ENCODE assay signal across 12 cellular contexts in the genomic region with DNA sequence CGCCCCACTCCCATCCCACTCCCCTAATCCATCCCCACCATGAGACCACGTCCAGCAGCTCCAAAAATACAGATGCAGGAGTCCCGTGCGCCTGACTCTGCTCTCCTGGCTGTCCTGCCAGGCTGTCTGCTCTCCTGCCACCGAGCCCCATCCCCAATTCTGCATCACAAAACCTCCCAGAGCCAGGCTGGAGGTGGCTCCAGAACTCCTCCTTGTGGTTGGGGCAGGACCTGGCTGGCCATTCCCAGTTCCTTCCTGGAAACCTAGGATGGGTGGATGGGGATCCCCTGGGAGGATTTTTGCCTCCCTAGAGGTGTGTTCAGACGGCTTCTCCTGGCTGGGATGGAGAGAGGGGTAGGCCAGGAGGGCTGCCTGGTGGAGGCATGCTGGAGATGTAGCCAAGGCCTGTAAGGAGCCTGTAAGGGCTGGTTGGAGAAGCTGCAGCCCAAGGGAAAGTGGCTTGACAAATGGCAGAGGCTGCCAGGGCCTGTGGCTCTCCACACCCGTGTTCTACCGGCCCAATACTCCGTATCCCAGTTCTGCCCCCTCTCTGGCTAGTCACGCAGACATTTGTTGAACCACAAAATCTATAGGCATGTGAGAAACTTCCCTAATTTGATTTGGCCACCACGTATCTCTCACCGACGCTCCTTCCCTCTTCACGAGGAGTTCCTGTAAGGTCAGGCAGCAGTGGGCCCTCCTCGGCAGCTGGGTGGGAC.
DNase-seq lines count a peak whose midpoint lies in the region; ATAC-seq and TF ChIP-seq lines count a peak whose summit lies in the region.
"Had no signal": no experiment of that assay in that cellular context is flagged by ENCODE, and none has a peak within 500 bp of the region (broad histone marks: within the 10 kb centered on the region; RNA-seq: fewer than 3 reads in every experiment).

No MANE protein-coding gene starts in this region.

- H3K9me3 ChIP-seq in liver (ENCODE audit: control insufficient read depth in 4 of 4, low read length in 3 of 4) = no peaks in the 10 kb centered on the region
- H3K9me3 ChIP-seq: HAP-1 had no signal

- no peak overlapping the region for H3K9ac ChIP-seq in liver (ENCODE audit: low read depth in 1 of 2, low read length in 2 of 2)

- no peak for ATAC-seq in HG03469 (IDR thresholded peaks at IDR 0.05; ENCODE audit: unreplicated experiment)
- no peak for ATAC-seq in GM21526 (IDR thresholded peaks at IDR 0.05; ENCODE audit: low FRiP score, unreplicated experiment)

- no peak overlapping the region for H3K27ac ChIP-seq in liver (ENCODE audit: low read depth in 1 of 2, low read length in 2 of 2)
- H3K27ac ChIP-seq: SK-N-MC had no signal

- in situ Hi-C loops in astrocyte of the spinal cord (cut with HindIII; ENCODE audit: low sequenced_read_pairs) = no loop called here

- DNase-seq in D341Med (ENCODE audit: low spot score) = peak; percentile 88
- no peak for DNase-seq in astrocyte of the spinal cord (ENCODE audit: low read depth, low spot score)
- DNase-seq in stimulated activated CD4-positive, alpha-beta T cell treated with anti-CD3 and anti-CD28 coated beads, Interleukin-2, amount 100 ng/mL, for 48 hours = no peak
- no peak for DNase-seq in NCI-H1436 treated with DMSO at 0.1 percent for 48 hours (lab: John Stamatoyannopoulos, UW)
- DNase-seq: NCI-H2171, small intestine had no signal

- H3K36me3 ChIP-seq in liver (ENCODE audit: control insufficient read depth in 4 of 4, insufficient read depth in 3 of 4, low read depth in 1 of 4, low read length in 3 of 4) = no peaks in the 10 kb centered on the region
- H3K36me3 ChIP-seq: HAP-1 had no signal

- H3K4me3 ChIP-seq in astrocyte of the spinal cord (ENCODE audit: low read depth, low read length) (no peak overlapping the region), liver (ENCODE audit: low read depth in 1 of 3, low read length in 3 of 3) (no peak overlapping the region)
- H3K4me3 ChIP-seq: HAP-1, SK-N-MC had no signal

- peaks cover 0 to 3% (median 0%) of the 10 kb centered on the region in 4 donors for H3K27me3 ChIP-seq in liver (ENCODE audit: control insufficient read depth in 4 of 4, insufficient read depth in 4 of 4, low read length in 3 of 4)

- WGBS in liver = 77% methylated on average over 15 of the region's 15 CpGs

- H3K4me1 ChIP-seq in liver (ENCODE audit: control insufficient read depth in 4 of 4, insufficient read depth in 4 of 4, low read length in 3 of 4) = peaks cover 0 to 2% (median 0%) of the 10 kb centered on the region in 4 donors
- H3K4me1 ChIP-seq: HAP-1 had no signal

- TF ChIP-seq CTCF in LNCAP (IDR thresholded peaks at IDR 0.05) (peak; percentile 32; the same call in 1 of the 2 replicates), astrocyte of the spinal cord (IDR thresholded peaks at IDR 0.05; ENCODE audit: low read depth, low read length) (peak; percentile 27), liver (IDR thresholded peaks at IDR 0.05; ENCODE audit: low read depth, low read length, missing input control) (peak; percentile 6)

- peak in 1 of 2 donors; percentile 64 for TF ChIP-seq RAD21 in liver (IDR thresholded peaks at IDR 0.05)

TF ChIP-seq in liver, 16 proteins besides CTCF, POLR2A, EP300 and RAD21:
- TF ChIP-seq NR2F2 (IDR thresholded peaks at IDR 0.05) (no peak), JUND (IDR thresholded peaks at IDR 0.05) (no peak), SP1 (IDR thresholded peaks at IDR 0.05) (no peak), HNF4G (IDR thresholded peaks at IDR 0.05) (no peak), EGR1 (IDR thresholded peaks at IDR 0.05; ENCODE audit: low read depth in 2 of 2) (no peak), FOXA2 (IDR thresholded peaks at IDR 0.05) (no peak), YY1 (IDR thresholded peaks at IDR 0.05) (no peak), RXRA (IDR thresholded peaks at IDR 0.05) (no peak), HNF4A (conservative IDR thresholded peaks at IDR 0.05) (no peak), GABPA (IDR thresholded peaks at IDR 0.05 in 1 of 2, conservative IDR thresholded peaks at IDR 0.05 in 1 of 2) (no peak)
- TF ChIP-seq, protein P1, sequence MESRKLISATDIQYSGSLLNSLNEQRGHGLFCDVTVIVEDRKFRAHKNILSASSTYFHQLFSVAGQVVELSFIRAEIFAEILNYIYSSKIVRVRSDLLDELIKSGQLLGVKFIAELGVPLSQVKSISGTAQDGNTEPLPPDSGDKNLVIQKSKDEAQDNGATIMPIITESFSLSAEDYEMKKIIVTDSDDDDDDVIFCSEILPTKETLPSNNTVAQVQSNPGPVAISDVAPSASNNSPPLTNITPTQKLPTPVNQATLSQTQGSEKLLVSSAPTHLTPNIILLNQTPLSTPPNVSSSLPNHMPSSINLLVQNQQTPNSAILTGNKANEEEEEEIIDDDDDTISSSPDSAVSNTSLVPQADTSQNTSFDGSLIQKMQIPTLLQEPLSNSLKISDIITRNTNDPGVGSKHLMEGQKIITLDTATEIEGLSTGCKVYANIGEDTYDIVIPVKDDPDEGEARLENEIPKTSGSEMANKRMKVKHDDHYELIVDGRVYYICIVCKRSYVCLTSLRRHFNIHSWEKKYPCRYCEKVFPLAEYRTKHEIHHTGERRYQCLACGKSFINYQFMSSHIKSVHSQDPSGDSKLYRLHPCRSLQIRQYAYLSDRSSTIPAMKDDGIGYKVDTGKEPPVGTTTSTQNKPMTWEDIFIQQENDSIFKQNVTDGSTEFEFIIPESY (IDR thresholded peaks at IDR 0.05) = no peak
TF ChIP-seq in liver: peak in this region for 0.
